8 cellular contexts compared by ENCODE assay signal in genomic region chr5:40797273-40798011, GRCh38. TPM values are rescaled to one million over a fixed set of nuclear protein-coding genes. Genes with fewer than 3 reads are reported as not detected.
DNase-seq lines count a peak whose midpoint lies in the region; ATAC-seq, FAIRE-seq and TF ChIP-seq lines count a peak whose summit lies in the region.

No MANE protein-coding gene starts in this region.

- no peak for FAIRE-seq in frontal cortex (lab: Jason Lieb, UNC)

- H3K9me2 ChIP-seq in hepatocyte (replicated peaks; ENCODE audit: insufficient read depth): no peaks in the 10 kb centered on the region

- DNase-seq in NCI-H1417 (lab: John Stamatoyannopoulos, UW): peak; percentile 60 to 92 (median 91)
- DNase-seq in T-helper 2 cell: peak; percentile 52 to 88 (median 71)
- DNase-seq in anterior cingulate cortex (lab: John Stamatoyannopoulos, UW): peak in 48 of 58 donors; percentile 8 to 77 (median 53)
- DNase-seq in hepatocyte (ENCODE audit: low spot score): peak; percentile 82
- no peak for DNase-seq in retinal pigment epithelial cell (ENCODE audit: low read depth)
- no peak for DNase-seq in frontal cortex (ENCODE audit: low spot score in 2 of 2)

- ATAC-seq in HG02798 (IDR thresholded peaks at IDR 0.05; ENCODE audit: poor library complexity, unreplicated experiment): peak; percentile 37

- no peaks in the 10 kb centered on the region for H3K27me3 ChIP-seq in hepatocyte

- H4K20me1 ChIP-seq in hepatocyte (ENCODE audit: insufficient read depth, poor library complexity, severe bottlenecking): peaks cover 30% of the 10 kb centered on the region

- peak overlapping the region; percentile 72 for H3K4me3 ChIP-seq in GM12875 (ENCODE audit: low read depth, low read length)
- H3K4me3 ChIP-seq in hepatocyte: peak overlapping the region; percentile 93
- peak overlapping the region; percentile 90 for H3K4me3 ChIP-seq in retinal pigment epithelial cell (ENCODE audit: low read length)

- H3K27ac ChIP-seq in hepatocyte: peak overlapping the region; percentile 97

- H3K9me3 ChIP-seq in hepatocyte (ENCODE audit: low read depth): no peaks in the 10 kb centered on the region

- H2AFZ ChIP-seq in hepatocyte: peak overlapping the region; percentile 94

- TF ChIP-seq CTCF in GM12875 (IDR thresholded peaks at IDR 0.05; ENCODE audit: borderline replicate concordance, insufficient read depth, low read depth, low read length) (no peak), hepatocyte (IDR thresholded peaks at IDR 0.05; ENCODE audit: poor library complexity) (no peak), retinal pigment epithelial cell (conservative IDR thresholded peaks at IDR 0.05; ENCODE audit: low read depth, low read length) (no peak)

- peaks cover 26% of the 10 kb centered on the region for H3K4me1 ChIP-seq in hepatocyte (ENCODE audit: insufficient read depth)

- under 1% methylated on average over 42 of the region's 56 CpGs for WGBS in hepatocyte (ENCODE audit: low lambda C conversion rate, missing lambda C conversion rate)

- peak overlapping the region; percentile 87 for H3K4me2 ChIP-seq in hepatocyte

- H3K36me3 ChIP-seq in hepatocyte (replicated peaks; ENCODE audit: insufficient read depth, low read depth): no peaks in the 10 kb centered on the region

- peaks cover 60% of the 10 kb centered on the region for H3K79me2 ChIP-seq in hepatocyte

RNA-seq across cellular contexts. Expression of gene PRKAA1, which starts 0.7 kb away (rescaled TPM):
- total RNA-seq in hepatocyte (87.9 and 90.4 TPM in 2 replicates), frontal cortex (61.1 TPM)
- polyA plus RNA-seq in hepatocyte: 24.5 and 25.7 TPM in 2 replicates

RNA-seq across cellular contexts. Expression of gene RPL37, which starts 37.6 kb away (rescaled TPM):
- total RNA-seq in hepatocyte: 48.2 and 68.7 TPM in 2 replicates
- polyA plus RNA-seq in hepatocyte: 534 and 566 TPM in 2 replicates
- 1,378 TPM for total RNA-seq in frontal cortex

RNA-seq across cellular contexts. Expression of gene TTC33, which starts 41.7 kb away (rescaled TPM):
- total RNA-seq in hepatocyte (15.4 and 19.3 TPM in 2 replicates), frontal cortex (64.4 TPM)
- polyA plus RNA-seq in hepatocyte: 5.6 and 8.8 TPM in 2 replicates

RNA-seq across cellular contexts. Expression of gene CARD6, which starts 43.7 kb away (rescaled TPM):
- total RNA-seq in hepatocyte: 4.5 and 5.5 TPM in 2 replicates
- polyA plus RNA-seq in hepatocyte: 1.4 and 2.6 TPM in 2 replicates
- total RNA-seq in frontal cortex: 0.82 TPM

Comparison
In these comparisons a context has a peak if more than half of its experiments do, and no peak if none do; other contexts are left out.
1. DNase-seq: peak in NCI-H1417 (3 of 3), T-helper 2 cell (5 of 5), anterior cingulate cortex (48 of 58) and hepatocyte (single experiment); none in retinal pigment epithelial cell (single experiment) and frontal cortex (0 of 2).
2. RNA of gene RPL37, which starts 37.6 kb away (total RNA-seq): 1,378 TPM in frontal cortex (single experiment); 48.2 to 68.7 TPM in hepatocyte; every median in the first group is over 10 times any median in the second.
3. Peak in every context shown above with its lines, with median percentiles within 50 percentile points of each other: H3K4me3 ChIP-seq.